Comparison of ENCODE assay signal across 8 cellular contexts in genomic region chr4:173530326-173531062, GRCh38. TPM values are rescaled to one million over a fixed set of nuclear protein-coding genes. Genes with fewer than 3 reads are reported as not detected.
DNase-seq lines count a peak whose midpoint lies in the region; ATAC-seq and TF ChIP-seq lines count a peak whose summit lies in the region.
"Had no signal": no experiment of that assay in that cellular context is flagged by ENCODE, and none has a peak within 500 bp of the region (broad histone marks: within the 10 kb centered on the region; RNA-seq: fewer than 3 reads in every experiment).

No MANE protein-coding gene starts in this region.

- in situ Hi-C loops in GM13977 (cut with MboI; ENCODE audit: low pct_unique_long_range_greater_than_20kb, low sequenced_read_pairs, unreplicated experiment) = no loop called here

- H3K9me3 ChIP-seq in skeletal muscle satellite cell (replicated peaks; ENCODE audit: low read length) = no peaks in the 10 kb centered on the region
- H3K9me3 ChIP-seq: adrenal gland had no signal

- peaks cover 84 to 91% of the 10 kb centered on the region in 2 donors for H3K27me3 Mint-ChIP-seq in T-cell
- peaks cover 50% of the 10 kb centered on the region for H3K27me3 Mint-ChIP-seq in glutamatergic neuron (ENCODE audit: unreplicated experiment)

- H3K4me3 ChIP-seq in skeletal muscle satellite cell (ENCODE audit: low read length) = peak overlapping the region; percentile 75

- peaks cover 22 to 34% (median 25%) of the 10 kb centered on the region in 3 donors for H3K4me1 Mint-ChIP-seq in T-cell
- peaks cover 3% of the 10 kb centered on the region for H3K4me1 Mint-ChIP-seq in glutamatergic neuron (ENCODE audit: low read depth, unreplicated experiment)

- H3K4me3 Mint-ChIP-seq in T-cell (peak overlapping the region; percentile 31 to 79 (median 32)), glutamatergic neuron (ENCODE audit: unreplicated experiment) (peak overlapping the region; percentile 88)

- H3K27ac Mint-ChIP-seq in T-cell = peak overlapping the region in 1 of 2 donors; percentile 57
- no peak overlapping the region for H3K27ac Mint-ChIP-seq in glutamatergic neuron (ENCODE audit: unreplicated experiment)

- DNase-seq in GM13977 (ENCODE audit: low spot score) (peak; percentile 26), T-cell (no peak), glutamatergic neuron (no peak), inferior parietal cortex (ENCODE audit: extremely low spot score) (no peak), putamen (ENCODE audit: low spot score) (no peak)
- no peak for DNase-seq in stimulated activated CD4-positive, alpha-beta T cell treated with anti-CD3 and anti-CD28 coated beads, Interleukin-4, amount 100 ng/mL, for 1 hour

- H3K4me2 ChIP-seq in skeletal muscle satellite cell (ENCODE audit: low read length) = peak overlapping the region; percentile 94

- CTCF ChIA-PET in T-cell (lab: Charles Lee) = interaction anchor here (0.6 to 0.7 kb wide), 3 partner anchors 11 to 618 kb away, joined by 3 to 7 read pairs (median 4); no protein-coding TSS in a partner anchor

- peaks cover 4 to 6% (median 4%) of the 10 kb centered on the region in 3 donors for H3K9me3 Mint-ChIP-seq in T-cell
- peaks cover 23% of the 10 kb centered on the region for H3K9me3 Mint-ChIP-seq in glutamatergic neuron (ENCODE audit: unreplicated experiment)

- peaks cover 6% of the 10 kb centered on the region for H3K4me1 ChIP-seq in skeletal muscle satellite cell (ENCODE audit: control insufficient read depth, insufficient read depth, low read length)

- TF ChIP-seq CTCF in GM13977 (IDR thresholded peaks at IDR 0.05; ENCODE audit: extremely low read depth, insufficient read depth, missing control alignments) = no peak
- no peak for TF ChIP-seq CTCF in glutamatergic neuron (IDR thresholded peaks at IDR 0.05; ENCODE audit: partially characterized antibody, unreplicated experiment)

- POLR2A ChIA-PET in T-cell (lab: Charles Lee) = no interaction called here

- ATAC-seq in T-cell (replicated peaks in 1 of 4) = no peak

- peaks cover 76% of the 10 kb centered on the region for H3K27me3 ChIP-seq in skeletal muscle satellite cell (ENCODE audit: control insufficient read depth, insufficient read depth, low read length)

- no peak overlapping the region for H3K9ac ChIP-seq in skeletal muscle satellite cell (ENCODE audit: low read depth, low read length)

- H3K36me3 ChIP-seq in skeletal muscle satellite cell (ENCODE audit: insufficient read depth, low read length) = no peaks in the 10 kb centered on the region
- H3K36me3 ChIP-seq: adrenal gland had no signal

- H3K36me3 Mint-ChIP-seq in T-cell = peaks cover 3% of the 10 kb centered on the region
- no peaks in the 10 kb centered on the region for H3K36me3 Mint-ChIP-seq in glutamatergic neuron (ENCODE audit: unreplicated experiment)

RNA-seq across cellular contexts. Expression of gene HAND2, which starts 0.5 kb away (rescaled TPM):
- total RNA-seq in T-cell = not detected
- not detected for total RNA-seq in glutamatergic neuron (ENCODE audit: unreplicated experiment)
- 7.9 and 12.9 TPM in 2 replicates for total RNA-seq in skeletal muscle satellite cell (2012; rRNA removed)
